ENCODE assay signal across 1 cellular context in genomic region chr11:67432655-67433349, GRCh38.
TF ChIP-seq lines count a peak whose summit lies in the region.

No MANE protein-coding gene starts in this region.

TF ChIP-seq in HepG2, 621 proteins besides CTCF, POLR2A, EP300 and RAD21:
- no peak for TF ChIP-seq GRHL1 (CRISPR knock-in tag; conservative IDR thresholded peaks at IDR 0.05)
- TF ChIP-seq RBFOX2 (IDR thresholded peaks at IDR 0.05; ENCODE audit: low read depth, low read length): 0 out of 2 replicates have a peak, but pooled peaks have one; percentile 41
